In the genomic region with DNA sequence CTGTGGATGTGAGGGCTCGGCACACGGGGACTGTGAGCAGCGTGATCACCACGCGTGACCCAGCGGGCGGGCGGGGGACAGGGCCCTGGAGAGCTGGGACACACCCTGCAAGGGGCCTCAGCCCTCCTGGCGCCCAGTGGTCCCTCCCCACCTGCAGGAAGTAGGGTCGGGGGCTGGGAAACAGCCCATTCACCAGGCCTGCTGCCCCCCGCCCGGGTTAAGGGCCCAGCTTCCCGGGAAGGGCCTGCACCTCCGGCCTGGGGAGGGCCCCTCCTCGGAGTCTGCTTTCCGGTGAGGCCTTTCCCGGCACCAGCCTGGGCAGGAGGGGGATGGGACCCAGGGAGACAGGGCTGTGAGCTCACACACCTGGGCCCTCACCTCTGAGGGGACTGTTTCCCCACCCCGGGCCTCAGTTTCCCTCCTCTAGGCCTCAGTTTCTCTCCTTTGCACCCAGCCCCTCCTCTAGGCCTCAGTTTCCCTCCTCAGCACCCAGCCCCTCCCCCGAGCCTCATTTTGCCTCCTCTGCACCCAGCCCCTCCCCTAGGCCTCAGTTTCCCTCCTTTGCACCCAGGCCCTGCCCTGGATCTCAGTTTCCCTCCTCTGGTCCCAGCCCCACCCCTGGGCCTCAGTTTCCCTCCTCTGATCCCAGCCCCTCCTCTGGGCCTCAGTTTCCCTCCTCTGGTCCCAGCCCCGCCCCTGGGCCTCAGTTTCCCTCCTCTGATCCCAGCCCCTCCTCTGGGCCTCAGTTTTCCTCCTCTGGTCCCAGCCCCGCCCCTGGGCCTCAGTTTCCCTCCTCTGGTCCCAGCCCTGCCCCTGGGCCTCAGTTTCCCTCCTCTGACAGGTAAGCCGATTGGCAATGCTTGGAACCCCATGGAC, we compare ENCODE assay signal across 1 cellular context.
TF ChIP-seq lines count a peak whose summit lies in the region.

No MANE protein-coding gene starts in this region.

TF ChIP-seq in H1, 55 proteins besides CTCF, POLR2A, EP300 and RAD21:
- no peak for TF ChIP-seq HDAC2 (IDR thresholded peaks at IDR 0.05; ENCODE audit: borderline replicate concordance in 1 of 2, low read depth in 2 of 2, low read length in 2 of 2)
- TF ChIP-seq RBBP5 (IDR thresholded peaks at IDR 0.05; ENCODE audit: borderline replicate concordance, low read depth, low read length): no peak
- TF ChIP-seq SIN3A (conservative IDR thresholded peaks at IDR 0.05 in 1 of 2, IDR thresholded peaks at IDR 0.05 in 1 of 2; ENCODE audit: low read depth in 1 of 2, low read length in 2 of 2): no peak
- no peak for TF ChIP-seq ZNF274 (IDR thresholded peaks at IDR 0.05; ENCODE audit: borderline replicate concordance, extremely low read depth, low read length)
- TF ChIP-seq POU5F1 (IDR thresholded peaks at IDR 0.05; ENCODE audit: low read depth, low read length): no peak
- no peak for TF ChIP-seq USF2 (IDR thresholded peaks at IDR 0.05; ENCODE audit: low read length)
- TF ChIP-seq SP4 (IDR thresholded peaks at IDR 0.05; ENCODE audit: low read length): no peak
